11 cellular contexts compared by ENCODE assay signal in the genomic region with DNA sequence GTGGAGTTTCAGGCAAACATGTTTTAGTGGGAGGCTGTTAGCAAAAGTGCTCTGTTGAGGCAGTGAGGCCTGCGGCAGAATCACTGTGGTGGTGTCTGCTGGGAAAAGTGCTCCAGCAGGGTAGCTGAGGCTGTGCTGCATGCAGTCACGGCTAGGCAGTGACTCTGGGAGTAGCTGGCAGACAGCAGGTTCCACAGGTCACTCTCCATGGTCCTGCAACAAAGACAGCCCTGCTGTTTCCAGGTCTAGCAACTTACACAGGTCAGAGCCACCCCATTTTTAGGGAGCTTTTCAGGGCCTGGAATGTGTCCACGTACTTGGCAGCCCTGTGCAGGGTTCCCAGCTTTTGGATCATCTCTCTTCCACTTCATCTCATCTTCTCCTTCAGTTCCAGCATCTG.
DNase-seq lines count a peak whose midpoint lies in the region; ATAC-seq and TF ChIP-seq lines count a peak whose summit lies in the region.
"Had no signal": no experiment of that assay in that cellular context is flagged by ENCODE, and none has a peak within 500 bp of the region (broad histone marks: within the 10 kb centered on the region; RNA-seq: fewer than 3 reads in every experiment).

No MANE protein-coding gene starts in this region.

- H3K4me1 ChIP-seq in liver (ENCODE audit: control insufficient read depth in 4 of 4, insufficient read depth in 4 of 4, low read length in 3 of 4), result no peaks in the 10 kb centered on the region

- H3K9ac ChIP-seq in liver (ENCODE audit: low read depth in 1 of 2, low read length in 2 of 2), result no peak overlapping the region

- H3K4me3 ChIP-seq in choroid plexus epithelial cell (ENCODE audit: low read depth, low read length), result no peak overlapping the region
- no peak overlapping the region for H3K4me3 ChIP-seq in liver (ENCODE audit: low read depth in 1 of 3, low read length in 3 of 3)

- TF ChIP-seq CTCF in Calu3 (IDR thresholded peaks at IDR 0.05; ENCODE audit: unreplicated experiment), result no peak
- no peak for TF ChIP-seq CTCF in choroid plexus epithelial cell (conservative IDR thresholded peaks at IDR 0.05; ENCODE audit: low read depth, low read length)
- TF ChIP-seq CTCF in liver (IDR thresholded peaks at IDR 0.05; ENCODE audit: low read depth, low read length, missing input control), result no peak

- BruUV-seq in Calu3 (replicated peaks; lab: Mats Ljungman, UMichigan), result no TSS peak

- DNase-seq in Calu3 (peak; percentile 1), Kasumi-1 (lab: John Stamatoyannopoulos, UW) (peak; percentile 33 to 39), choroid plexus epithelial cell (ENCODE audit: low read depth) (peak; percentile 5), NCI-H2227 (lab: John Stamatoyannopoulos, UW; ENCODE audit: unreplicated experiment) (no peak), NCI-H2171 treated with DMSO at 0.1 percent for 48 hours (lab: John Stamatoyannopoulos, UW) (no peak)
- DNase-seq in natural killer cell treated with Interleukin-12 subunit alpha and Interleukin-12 subunit beta and Interleukin-15 and Interleukin-18, amount 100 ng/mL, for 72 hours (ENCODE audit: low spot score), result no peak
- no peak for DNase-seq in activated CD4-positive, alpha-beta T cell treated with anti-CD3 and anti-CD28 coated beads for 48 hours
- DNase-seq: activated naive CD8-positive, alpha-beta T cell treated with anti-CD3 and anti-CD28 coated beads, Interleukin-2, amount 10 ng/mL, durations not matched to agents 7 days and 5 days; SHP77 had no signal

- CTCF ChIA-PET in Calu3 (lab: Charles Lee), result interaction anchor here (0.5 kb wide), 1 partner anchor 67 kb away, joined by 3 read pairs; no protein-coding TSS in a partner anchor

- H3K9me3 ChIP-seq in liver (ENCODE audit: control insufficient read depth in 4 of 4, low read length in 3 of 4), result peaks cover 0 to 3% (median 0%) of the 10 kb centered on the region in 4 donors

- no peak overlapping the region for H3K27ac Mint-ChIP-seq in Calu3 (ENCODE audit: unreplicated experiment)
- no peak overlapping the region for H3K27ac Mint-ChIP-seq in natural killer cell treated with Interleukin-12 subunit alpha and Interleukin-12 subunit beta and Interleukin-15 and Interleukin-18, amount 100 ng/mL, for 72 hours
- H3K27ac Mint-ChIP-seq: activated naive CD8-positive, alpha-beta T cell treated with anti-CD3 and anti-CD28 coated beads, Interleukin-2, amount 10 ng/mL, durations not matched to agents 7 days and 5 days had no signal

- WGBS in liver, result 30% methylated on average over 3 of the region's 3 CpGs

- intact Hi-C loops in Calu3 (cut with micrococcal nuclease; ENCODE audit: unreplicated experiment), result no loop called here

- no peaks in the 10 kb centered on the region for H3K4me1 Mint-ChIP-seq in Calu3 (ENCODE audit: low read depth, unreplicated experiment)
- H3K4me1 Mint-ChIP-seq in natural killer cell treated with Interleukin-12 subunit alpha and Interleukin-12 subunit beta and Interleukin-15 and Interleukin-18, amount 100 ng/mL, for 72 hours (ENCODE audit: low read depth in 2 of 2), result no peaks in the 10 kb centered on the region
- H3K4me1 Mint-ChIP-seq: activated naive CD8-positive, alpha-beta T cell treated with anti-CD3 and anti-CD28 coated beads, Interleukin-2, amount 10 ng/mL, durations not matched to agents 7 days and 5 days had no signal

- H3K36me3 ChIP-seq in liver (ENCODE audit: control insufficient read depth in 4 of 4, insufficient read depth in 3 of 4, low read depth in 1 of 4, low read length in 3 of 4), result no peaks in the 10 kb centered on the region

- no peak for ATAC-seq in natural killer cell treated with Interleukin-12 subunit alpha and Interleukin-12 subunit beta and Interleukin-15 and Interleukin-18, amount 100 ng/mL, for 72 hours

- no peaks in the 10 kb centered on the region for H3K27me3 ChIP-seq in liver (ENCODE audit: control insufficient read depth in 4 of 4, insufficient read depth in 4 of 4, low read length in 3 of 4)

- no peak overlapping the region for H3K27ac ChIP-seq in liver (ENCODE audit: low read depth in 1 of 2, low read length in 2 of 2)
- H3K27ac ChIP-seq: C4-2B had no signal

- no peak overlapping the region for H3K4me3 Mint-ChIP-seq in Calu3 (ENCODE audit: low read depth, unreplicated experiment)
- H3K4me3 Mint-ChIP-seq in natural killer cell treated with Interleukin-12 subunit alpha and Interleukin-12 subunit beta and Interleukin-15 and Interleukin-18, amount 100 ng/mL, for 72 hours, result no peak overlapping the region
- H3K4me3 Mint-ChIP-seq: activated naive CD8-positive, alpha-beta T cell treated with anti-CD3 and anti-CD28 coated beads, Interleukin-2, amount 10 ng/mL, durations not matched to agents 7 days and 5 days had no signal

- TF ChIP-seq RAD21 in liver (IDR thresholded peaks at IDR 0.05), result no peak

- H3K9me3 Mint-ChIP-seq in Calu3 (ENCODE audit: low read depth, unreplicated experiment), result no peaks in the 10 kb centered on the region
- H3K9me3 Mint-ChIP-seq in natural killer cell treated with Interleukin-12 subunit alpha and Interleukin-12 subunit beta and Interleukin-15 and Interleukin-18, amount 100 ng/mL, for 72 hours, result peaks cover 13% of the 10 kb centered on the region
- H3K9me3 Mint-ChIP-seq: activated naive CD8-positive, alpha-beta T cell treated with anti-CD3 and anti-CD28 coated beads, Interleukin-2, amount 10 ng/mL, durations not matched to agents 7 days and 5 days had no signal

- no peaks in the 10 kb centered on the region for H3K36me3 Mint-ChIP-seq in Calu3 (ENCODE audit: insufficient read depth, unreplicated experiment)
- no peaks in the 10 kb centered on the region for H3K36me3 Mint-ChIP-seq in natural killer cell treated with Interleukin-12 subunit alpha and Interleukin-12 subunit beta and Interleukin-15 and Interleukin-18, amount 100 ng/mL, for 72 hours
- H3K36me3 Mint-ChIP-seq: activated naive CD8-positive, alpha-beta T cell treated with anti-CD3 and anti-CD28 coated beads, Interleukin-2, amount 10 ng/mL, durations not matched to agents 7 days and 5 days had no signal

- no peaks in the 10 kb centered on the region for H3K27me3 Mint-ChIP-seq in Calu3 (ENCODE audit: unreplicated experiment)
- H3K27me3 Mint-ChIP-seq in natural killer cell treated with Interleukin-12 subunit alpha and Interleukin-12 subunit beta and Interleukin-15 and Interleukin-18, amount 100 ng/mL, for 72 hours, result no peaks in the 10 kb centered on the region
- H3K27me3 Mint-ChIP-seq: activated naive CD8-positive, alpha-beta T cell treated with anti-CD3 and anti-CD28 coated beads, Interleukin-2, amount 10 ng/mL, durations not matched to agents 7 days and 5 days had no signal

TF ChIP-seq in liver, 16 proteins besides CTCF, POLR2A, EP300 and RAD21:
- TF ChIP-seq, protein P1, sequence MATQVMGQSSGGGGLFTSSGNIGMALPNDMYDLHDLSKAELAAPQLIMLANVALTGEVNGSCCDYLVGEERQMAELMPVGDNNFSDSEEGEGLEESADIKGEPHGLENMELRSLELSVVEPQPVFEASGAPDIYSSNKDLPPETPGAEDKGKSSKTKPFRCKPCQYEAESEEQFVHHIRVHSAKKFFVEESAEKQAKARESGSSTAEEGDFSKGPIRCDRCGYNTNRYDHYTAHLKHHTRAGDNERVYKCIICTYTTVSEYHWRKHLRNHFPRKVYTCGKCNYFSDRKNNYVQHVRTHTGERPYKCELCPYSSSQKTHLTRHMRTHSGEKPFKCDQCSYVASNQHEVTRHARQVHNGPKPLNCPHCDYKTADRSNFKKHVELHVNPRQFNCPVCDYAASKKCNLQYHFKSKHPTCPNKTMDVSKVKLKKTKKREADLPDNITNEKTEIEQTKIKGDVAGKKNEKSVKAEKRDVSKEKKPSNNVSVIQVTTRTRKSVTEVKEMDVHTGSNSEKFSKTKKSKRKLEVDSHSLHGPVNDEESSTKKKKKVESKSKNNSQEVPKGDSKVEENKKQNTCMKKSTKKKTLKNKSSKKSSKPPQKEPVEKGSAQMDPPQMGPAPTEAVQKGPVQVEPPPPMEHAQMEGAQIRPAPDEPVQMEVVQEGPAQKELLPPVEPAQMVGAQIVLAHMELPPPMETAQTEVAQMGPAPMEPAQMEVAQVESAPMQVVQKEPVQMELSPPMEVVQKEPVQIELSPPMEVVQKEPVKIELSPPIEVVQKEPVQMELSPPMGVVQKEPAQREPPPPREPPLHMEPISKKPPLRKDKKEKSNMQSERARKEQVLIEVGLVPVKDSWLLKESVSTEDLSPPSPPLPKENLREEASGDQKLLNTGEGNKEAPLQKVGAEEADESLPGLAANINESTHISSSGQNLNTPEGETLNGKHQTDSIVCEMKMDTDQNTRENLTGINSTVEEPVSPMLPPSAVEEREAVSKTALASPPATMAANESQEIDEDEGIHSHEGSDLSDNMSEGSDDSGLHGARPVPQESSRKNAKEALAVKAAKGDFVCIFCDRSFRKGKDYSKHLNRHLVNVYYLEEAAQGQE (IDR thresholded peaks at IDR 0.05), result peak; percentile 91
- TF ChIP-seq, protein P2, sequence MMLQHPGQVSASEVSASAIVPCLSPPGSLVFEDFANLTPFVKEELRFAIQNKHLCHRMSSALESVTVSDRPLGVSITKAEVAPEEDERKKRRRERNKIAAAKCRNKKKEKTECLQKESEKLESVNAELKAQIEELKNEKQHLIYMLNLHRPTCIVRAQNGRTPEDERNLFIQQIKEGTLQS (IDR thresholded peaks at IDR 0.05), result no peak

Comparison
In these comparisons a context has a peak if more than half of its experiments do, and no peak if none do; other contexts are left out.
1. DNase-seq: peak in Calu3 (single experiment), Kasumi-1 (2 of 2) and choroid plexus epithelial cell (single experiment); none in natural killer cell treated with Interleukin-12 subunit alpha and Interleukin-12 subunit beta and Interleukin-15 and Interleukin-18, amount 100 ng/mL, for 72 hours (single experiment), NCI-H2227 (single experiment), NCI-H2171 treated with DMSO at 0.1 percent for 48 hours (single experiment) and activated CD4-positive, alpha-beta T cell treated with anti-CD3 and anti-CD28 coated beads for 48 hours (single experiment).